9 cellular contexts compared by ENCODE assay signal in genomic region chr6:15628499-15629131, GRCh38.
DNase-seq lines count a peak whose midpoint lies in the region; ATAC-seq and TF ChIP-seq lines count a peak whose summit lies in the region.
"Had no signal": no experiment of that assay in that cellular context is flagged by ENCODE, and none has a peak within 500 bp of the region (broad histone marks: within the 10 kb centered on the region; RNA-seq: fewer than 3 reads in every experiment).

No MANE protein-coding gene starts in this region.

- no peaks in the 10 kb centered on the region for H3K9me3 Mint-ChIP-seq in stimulated activated naive CD8-positive, alpha-beta T cell treated with anti-CD3 and anti-CD28 coated beads, Interleukin-15, amount 100 ng/mL, for 72 hours
- no peaks in the 10 kb centered on the region for H3K9me3 Mint-ChIP-seq in nephron progenitor cell
- H3K9me3 Mint-ChIP-seq: neural crest cell had no signal

- peak; percentile 95 for ATAC-seq in stimulated activated naive CD8-positive, alpha-beta T cell treated with anti-CD3 and anti-CD28 coated beads, Interleukin-15, amount 100 ng/mL, for 72 hours
- ATAC-seq in HG03095 (IDR thresholded peaks at IDR 0.05; ENCODE audit: unreplicated experiment) (no peak), HG02642 (IDR thresholded peaks at IDR 0.05; ENCODE audit: poor library complexity, unreplicated experiment) (no peak)

- DNase-seq in activated CD4-positive, alpha-beta T cell treated with anti-CD3 and anti-CD28 coated beads for 24 hours (ENCODE audit: low read depth in 2 of 2) = peak; percentile 34 to 40
- DNase-seq in activated CD4-positive, alpha-beta T cell treated with anti-CD3 and anti-CD28 coated beads for 1 hour = no peak
- peak; percentile 14 for DNase-seq in activated CD8-positive, alpha-beta memory T cell treated with anti-CD3 and anti-CD28 coated beads, Interleukin-2, amount 50 U/mL, for 1 hour (ENCODE audit: extremely low read depth)
- DNase-seq in iris pigment epithelial cell (ENCODE audit: low read depth) = peak; percentile 95
- DNase-seq in stimulated activated naive CD8-positive, alpha-beta T cell treated with anti-CD3 and anti-CD28 coated beads, Interleukin-15, amount 100 ng/mL, for 72 hours = peak; percentile 45 to 63
- no peak for DNase-seq in nephron progenitor cell

- H3K27ac Mint-ChIP-seq in stimulated activated naive CD8-positive, alpha-beta T cell treated with anti-CD3 and anti-CD28 coated beads, Interleukin-15, amount 100 ng/mL, for 72 hours = no peak overlapping the region
- H3K27ac Mint-ChIP-seq in nephron progenitor cell = no peak overlapping the region

- no peaks in the 10 kb centered on the region for H3K27me3 Mint-ChIP-seq in stimulated activated naive CD8-positive, alpha-beta T cell treated with anti-CD3 and anti-CD28 coated beads, Interleukin-15, amount 100 ng/mL, for 72 hours
- no peaks in the 10 kb centered on the region for H3K27me3 Mint-ChIP-seq in nephron progenitor cell (ENCODE audit: low read depth, poor library complexity)

- peak overlapping the region; percentile 21 to 46 for H3K4me3 Mint-ChIP-seq in stimulated activated naive CD8-positive, alpha-beta T cell treated with anti-CD3 and anti-CD28 coated beads, Interleukin-15, amount 100 ng/mL, for 72 hours
- no peak overlapping the region for H3K4me3 Mint-ChIP-seq in nephron progenitor cell
- H3K4me3 Mint-ChIP-seq: neural crest cell had no signal

- TF ChIP-seq CTCF in nephron progenitor cell (IDR thresholded peaks at IDR 0.05) = no peak

- no peaks in the 10 kb centered on the region for H3K36me3 Mint-ChIP-seq in nephron progenitor cell (ENCODE audit: low read depth)

- peaks cover 47% of the 10 kb centered on the region for H3K4me1 Mint-ChIP-seq in stimulated activated naive CD8-positive, alpha-beta T cell treated with anti-CD3 and anti-CD28 coated beads, Interleukin-15, amount 100 ng/mL, for 72 hours
- peaks cover 24% of the 10 kb centered on the region for H3K4me1 Mint-ChIP-seq in nephron progenitor cell
- H3K4me1 Mint-ChIP-seq: neural crest cell had no signal

Comparison
In these comparisons a context has a peak if more than half of its experiments do, and no peak if none do; other contexts are left out.
1. DNase-seq: peak in activated CD4-positive, alpha-beta T cell treated with anti-CD3 and anti-CD28 coated beads for 24 hours (2 of 2), activated CD8-positive, alpha-beta memory T cell treated with anti-CD3 and anti-CD28 coated beads, Interleukin-2, amount 50 U/mL, for 1 hour (single experiment), iris pigment epithelial cell (single experiment) and stimulated activated naive CD8-positive, alpha-beta T cell treated with anti-CD3 and anti-CD28 coated beads, Interleukin-15, amount 100 ng/mL, for 72 hours (2 of 2); none in activated CD4-positive, alpha-beta T cell treated with anti-CD3 and anti-CD28 coated beads for 1 hour (single experiment) and nephron progenitor cell (single experiment).